ENCODE assay signal across 10 cellular contexts in genomic region chrX:135707880-135708279, GRCh38. TPM values are rescaled to one million over a fixed set of nuclear protein-coding genes. Genes with fewer than 3 reads are reported as not detected.
A peak's percentile ranks its signal among the peaks of the same experiment; 100 is the strongest.
DNase-seq lines count a peak whose midpoint lies in the region; ATAC-seq and TF ChIP-seq lines count a peak whose summit lies in the region.
"Had no signal": no experiment of that assay in that cellular context is flagged by ENCODE, and none has a peak within 500 bp of the region (broad histone marks: within the 10 kb centered on the region; RNA-seq: fewer than 3 reads in every experiment).

No MANE protein-coding gene starts in this region.

- no peaks in the 10 kb centered on the region for H3K27me3 Mint-ChIP-seq in Calu3 (ENCODE audit: unreplicated experiment)
- H3K27me3 Mint-ChIP-seq: dendritic cell treated with granulocyte-macrophage colony-stimulating factor and Interleukin-4, amounts not matched to agents 40 ng/mL and 50 ng/mL, for 4 days had no signal

- no peaks in the 10 kb centered on the region for H4K20me1 ChIP-seq in PC-3 (ENCODE audit: low read length)

- BruUV-seq in Calu3 (replicated peaks; lab: Mats Ljungman, UMichigan) (no TSS peak), PC-3 (replicated peaks; lab: Mats Ljungman, UMichigan) (no TSS peak)

- H3K4me3 Mint-ChIP-seq in Calu3 (ENCODE audit: low read depth, unreplicated experiment) = no peak overlapping the region
- H3K4me3 Mint-ChIP-seq: dendritic cell treated with granulocyte-macrophage colony-stimulating factor and Interleukin-4, amounts not matched to agents 40 ng/mL and 50 ng/mL, for 4 days had no signal

- POLR2A ChIA-PET in PC-3 (lab: Charles Lee; ENCODE audit: unreplicated experiment) = no interaction called here

- ATAC-seq in PC-3 (no peak; the same call in 1 of the 2 replicates), lower lobe of right lung (no peak), Right ventricle myocardium inferior (no peak), GM21737 (IDR thresholded peaks at IDR 0.05; ENCODE audit: unreplicated experiment) (no peak)

- no peak overlapping the region for H3K4me3 ChIP-seq in PC-3 (ENCODE audit: low read length)
- H3K4me3 ChIP-seq in lower lobe of right lung = no peak overlapping the region
- H3K4me3 ChIP-seq: skin epidermis had no signal

- no peaks in the 10 kb centered on the region for H3F3A ChIP-seq in PC-3 (ENCODE audit: low read length, unreplicated experiment)

- H3K4me2 ChIP-seq in PC-3 (ENCODE audit: low read length) = no peak overlapping the region

- H3K9me2 ChIP-seq in PC-3 (replicated peaks; ENCODE audit: low read length) = no peaks in the 10 kb centered on the region

- intact Hi-C loops in Calu3 (cut with micrococcal nuclease; ENCODE audit: unreplicated experiment) (no loop called here), PC-3 (cut with micrococcal nuclease) (no loop called here), lower lobe of right lung (cut with DNase I) (no loop called here), Right ventricle myocardium inferior (cut with DNase I) (no loop called here)

- peak; percentile 9 for DNase-seq in Calu3
- DNase-seq in H4 (ENCODE audit: low spot score) = peak; percentile 47
- peak; percentile 32 for DNase-seq in PC-3
- DNase-seq in germinal center (ENCODE audit: low spot score) = peak; percentile 20
- DNase-seq in lower lobe of right lung = no peak
- no peak for DNase-seq in globus pallidus (ENCODE audit: low spot score)
- DNase-seq in Right ventricle myocardium inferior (ENCODE audit: missing footprints) = no peak

- H3K4me1 ChIP-seq in PC-3 (ENCODE audit: insufficient read depth, low read length) (no peaks in the 10 kb centered on the region), lower lobe of right lung (no peaks in the 10 kb centered on the region)

- H3K36me3 Mint-ChIP-seq in Calu3 (ENCODE audit: insufficient read depth, unreplicated experiment) = no peaks in the 10 kb centered on the region

- CTCF ChIA-PET in Calu3 (lab: Charles Lee) (no interaction called here), PC-3 (lab: Charles Lee) (no interaction called here)

- H3K4me1 Mint-ChIP-seq in Calu3 (ENCODE audit: low read depth, unreplicated experiment) = no peaks in the 10 kb centered on the region

- TF ChIP-seq CTCF in Calu3 (IDR thresholded peaks at IDR 0.05; ENCODE audit: unreplicated experiment) = no peak
- TF ChIP-seq CTCF in PC-3 (conservative IDR thresholded peaks at IDR 0.05; ENCODE audit: low read depth, low read length) = peak; percentile 58
- no peak for TF ChIP-seq CTCF in lower lobe of right lung (IDR thresholded peaks at IDR 0.05)

- no peak overlapping the region for H3K9ac ChIP-seq in PC-3 (ENCODE audit: low read length)

- H2AFZ ChIP-seq in PC-3 (ENCODE audit: low read length) = no peak overlapping the region

- no peaks in the 10 kb centered on the region for H3K79me2 ChIP-seq in PC-3 (ENCODE audit: low read length)

- H3K36me3 ChIP-seq in PC-3 (ENCODE audit: low read depth, low read length) (no peaks in the 10 kb centered on the region), lower lobe of right lung (no peaks in the 10 kb centered on the region)

- H3K9me3 ChIP-seq in PC-3 (ENCODE audit: low read length) (no peaks in the 10 kb centered on the region), lower lobe of right lung (no peaks in the 10 kb centered on the region)

- H3K9me3 Mint-ChIP-seq in Calu3 (ENCODE audit: low read depth, unreplicated experiment) = peaks cover 4% of the 10 kb centered on the region
- H3K9me3 Mint-ChIP-seq: dendritic cell treated with granulocyte-macrophage colony-stimulating factor and Interleukin-4, amounts not matched to agents 40 ng/mL and 50 ng/mL, for 4 days had no signal

- H3K27ac ChIP-seq in PC-3 (ENCODE audit: low read length) = no peak overlapping the region
- no peak overlapping the region for H3K27ac ChIP-seq in lower lobe of right lung
- H3K27ac ChIP-seq: skin epidermis had no signal

- H3K27me3 ChIP-seq in PC-3 (ENCODE audit: low read length) (no peaks in the 10 kb centered on the region), lower lobe of right lung (ENCODE audit: low read depth) (no peaks in the 10 kb centered on the region)

- no peak overlapping the region for H3K27ac Mint-ChIP-seq in Calu3 (ENCODE audit: unreplicated experiment)
- H3K27ac Mint-ChIP-seq: dendritic cell treated with granulocyte-macrophage colony-stimulating factor and Interleukin-4, amounts not matched to agents 40 ng/mL and 50 ng/mL, for 4 days had no signal

RNA-seq across cellular contexts. Expression of gene CT45A1, which starts 5.6 kb away (rescaled TPM):
- total RNA-seq in Calu3 (2022) = not detected in 2 replicates
- total RNA-seq in H4 (2014; rRNA removed; shearing (Covaris generic)) = not detected in 2 replicates
- total RNA-seq in PC-3 (2014; rRNA removed) = not detected in 2 replicates
- not detected for total RNA-seq in lower lobe of right lung
- not detected for total RNA-seq in Right ventricle myocardium inferior

Comparison
In these comparisons a context has a peak if more than half of its experiments do, and no peak if none do; other contexts are left out.
1. DNase-seq: peak in Calu3 (single experiment), H4 (single experiment), PC-3 (single experiment) and germinal center (single experiment); none in lower lobe of right lung (single experiment), globus pallidus (single experiment) and Right ventricle myocardium inferior (single experiment).